1 cellular context compared by ENCODE assay signal in the genomic region with DNA sequence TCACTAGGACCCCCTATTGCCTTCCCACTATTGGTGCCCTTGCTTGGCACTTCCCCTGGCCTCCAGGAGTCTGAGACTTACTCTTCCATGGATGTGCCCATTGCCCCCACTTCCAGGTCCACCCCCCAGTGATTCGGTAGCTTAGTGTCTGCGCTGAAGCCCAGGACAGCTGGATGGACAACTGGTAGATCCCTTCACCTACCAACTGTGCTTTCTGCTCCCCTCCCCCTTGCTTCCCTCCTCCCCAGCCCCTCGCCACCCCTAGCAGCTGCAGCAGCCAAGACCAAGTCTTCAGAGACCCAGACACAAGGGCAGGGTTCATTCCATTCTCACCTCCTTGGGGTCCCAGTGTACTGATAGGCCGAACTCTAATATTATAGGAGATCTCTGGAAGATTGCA.
TF ChIP-seq lines count a peak whose summit lies in the region.

No MANE protein-coding gene starts in this region.

TF ChIP-seq in liver, 16 proteins besides CTCF, POLR2A, EP300 and RAD21 (continued from another document):
- TF ChIP-seq MAX (IDR thresholded peaks at IDR 0.05), result no peak
- no peak for TF ChIP-seq TAF1 (conservative IDR thresholded peaks at IDR 0.05)
- TF ChIP-seq, protein P1, sequence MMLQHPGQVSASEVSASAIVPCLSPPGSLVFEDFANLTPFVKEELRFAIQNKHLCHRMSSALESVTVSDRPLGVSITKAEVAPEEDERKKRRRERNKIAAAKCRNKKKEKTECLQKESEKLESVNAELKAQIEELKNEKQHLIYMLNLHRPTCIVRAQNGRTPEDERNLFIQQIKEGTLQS (IDR thresholded peaks at IDR 0.05), result no peak
- TF ChIP-seq ZBTB33 (IDR thresholded peaks at IDR 0.05), result no peak
- no peak for TF ChIP-seq GABPA (IDR thresholded peaks at IDR 0.05 in 1 of 2, conservative IDR thresholded peaks at IDR 0.05 in 1 of 2)
- TF ChIP-seq JUND (IDR thresholded peaks at IDR 0.05), result no peak
- TF ChIP-seq RXRA (IDR thresholded peaks at IDR 0.05), result no peak
